25 cellular contexts compared by ENCODE assay signal in the genomic region with DNA sequence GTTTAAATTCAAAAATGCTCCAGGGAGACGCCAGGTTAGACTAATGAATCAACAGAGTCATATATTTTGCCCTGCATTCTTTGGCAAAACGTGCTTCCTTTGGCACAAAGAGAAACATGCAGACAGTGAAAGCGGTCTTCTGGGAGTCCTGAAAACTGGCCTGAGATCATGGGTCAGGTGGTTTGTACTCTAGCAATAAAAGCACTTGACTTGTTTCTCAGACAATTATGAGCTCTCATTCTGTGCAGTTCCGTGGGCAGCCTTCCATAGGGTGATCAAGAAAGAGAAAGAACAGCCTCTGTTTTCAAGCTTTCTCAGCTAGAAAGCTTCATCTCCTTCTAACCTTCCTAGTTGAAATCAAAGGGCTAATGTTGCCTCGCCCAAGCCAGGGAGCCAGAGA.
DNase-seq lines count a peak whose midpoint lies in the region; ATAC-seq and TF ChIP-seq lines count a peak whose summit lies in the region.
"Had no signal": no experiment of that assay in that cellular context is flagged by ENCODE, and none has a peak within 500 bp of the region (broad histone marks: within the 10 kb centered on the region; RNA-seq: fewer than 3 reads in every experiment).

No MANE protein-coding gene starts in this region.

- TF ChIP-seq POLR2A in breast epithelium (IDR thresholded peaks at IDR 0.05): no peak
- TF ChIP-seq POLR2A in uterus (IDR thresholded peaks at IDR 0.05): no peak

- no peak for ATAC-seq in naive thymus-derived CD8-positive, alpha-beta T cell
- ATAC-seq in CD8-positive, alpha-beta T cell: no peak
- ATAC-seq: K562; natural killer cell; Panc1; stimulated activated naive CD8-positive, alpha-beta T cell treated with anti-CD3 and anti-CD28 coated beads, Interleukin-15, amount 100 ng/mL, for 72 hours had no signal

- DNase-seq in breast epithelium (ENCODE audit: low spot score in 2 of 2): no peak
- DNase-seq in MCF 10A (ENCODE audit: unreplicated experiment): no peak
- DNase-seq in chondrocyte (ENCODE audit: low spot score): no peak
- DNase-seq in neural progenitor cell (ENCODE audit: low spot score): no peak
- peak; percentile 22 to 47 for DNase-seq in uterus
- no peak for DNase-seq in naive thymus-derived CD8-positive, alpha-beta T cell
- no peak for DNase-seq in CD8-positive, alpha-beta T cell
- no peak for DNase-seq in MM.1S
- DNase-seq: activated CD4-positive, alpha-beta T cell treated with anti-CD3 and anti-CD28 coated beads, Interleukin-2, amount 50 U/mL, for 4 hours; activated gamma-delta T cell; BE2C; Caco-2; dorsolateral prefrontal cortex; erythroblast; kidney; natural killer cell; NCI-H82; stimulated activated CD4-positive, alpha-beta T cell treated with anti-CD3 and anti-CD28 coated beads, Interleukin-4, amount 100 ng/mL, for 24 hours; stimulated activated naive CD8-positive, alpha-beta T cell treated with anti-CD3 and anti-CD28 coated beads, Interleukin-15, amount 100 ng/mL, for 72 hours; WERI-Rb-1 had no signal

- H3K4me2 ChIP-seq in neural progenitor cell (no peak overlapping the region), MM.1S (ENCODE audit: low read depth, low read length) (no peak overlapping the region)

- no peaks in the 10 kb centered on the region for H3K4me1 Mint-ChIP-seq in MCF 10A (ENCODE audit: insufficient read depth, unreplicated experiment)
- H3K4me1 Mint-ChIP-seq in chondrocyte (ENCODE audit: low read depth): peaks cover 16% of the 10 kb centered on the region
- H3K4me1 Mint-ChIP-seq in neural progenitor cell: no peaks in the 10 kb centered on the region
- peaks cover 0 to 2% (median 0%) of the 10 kb centered on the region in 4 donors for H3K4me1 Mint-ChIP-seq in naive thymus-derived CD8-positive, alpha-beta T cell
- no peaks in the 10 kb centered on the region for H3K4me1 Mint-ChIP-seq in CD8-positive, alpha-beta T cell (ENCODE audit: low read depth)
- H3K4me1 Mint-ChIP-seq: memory B cell; natural killer cell; stimulated activated naive CD8-positive, alpha-beta T cell treated with anti-CD3 and anti-CD28 coated beads, Interleukin-15, amount 100 ng/mL, for 72 hours had no signal

- H3K36me3 Mint-ChIP-seq in MCF 10A (ENCODE audit: insufficient read depth, unreplicated experiment): peaks cover 54% of the 10 kb centered on the region
- H3K36me3 Mint-ChIP-seq in chondrocyte (ENCODE audit: low read depth): peaks cover 3% of the 10 kb centered on the region
- no peaks in the 10 kb centered on the region for H3K36me3 Mint-ChIP-seq in neural progenitor cell
- peaks cover 0 to 2% (median 0%) of the 10 kb centered on the region in 3 donors for H3K36me3 Mint-ChIP-seq in naive thymus-derived CD8-positive, alpha-beta T cell
- no peaks in the 10 kb centered on the region for H3K36me3 Mint-ChIP-seq in CD8-positive, alpha-beta T cell
- H3K36me3 Mint-ChIP-seq: memory B cell, natural killer cell had no signal

- H3K4me1 ChIP-seq in breast epithelium (peaks cover 0 to 4% of the 10 kb centered on the region in 2 donors), neural progenitor cell (no peaks in the 10 kb centered on the region), uterus (peaks cover 0 to 4% of the 10 kb centered on the region in 2 donors), MM.1S (ENCODE audit: low read length) (no peaks in the 10 kb centered on the region)
- no peaks in the 10 kb centered on the region for H3K4me1 ChIP-seq in CD8-positive, alpha-beta T cell (ENCODE audit: insufficient read depth, low read length)
- H3K4me1 ChIP-seq: BE2C, Caco-2 had no signal

- POLR2A ChIA-PET in MCF 10A (lab: Yijun Ruan, JAX): interaction anchor here (1.3 kb wide), 1 partner anchor 9 kb away, joined by 3 read pairs; no protein-coding TSS in a partner anchor
- POLR2A ChIA-PET in naive thymus-derived CD8-positive, alpha-beta T cell (lab: Charles Lee): no interaction called here
- POLR2A ChIA-PET in CD8-positive, alpha-beta T cell (lab: Charles Lee): no interaction called here

- H3K9me2 ChIP-seq in MM.1S (replicated peaks; ENCODE audit: insufficient read depth, low read length): no peaks in the 10 kb centered on the region

- TF ChIP-seq CTCF in breast epithelium (IDR thresholded peaks at IDR 0.05): no peak
- TF ChIP-seq CTCF in MCF 10A (IDR thresholded peaks at IDR 0.05; ENCODE audit: unreplicated experiment): no peak
- no peak for TF ChIP-seq CTCF in chondrocyte (IDR thresholded peaks at IDR 0.05)
- no peak for TF ChIP-seq CTCF in neural progenitor cell (IDR thresholded peaks at IDR 0.05)
- TF ChIP-seq CTCF in uterus (IDR thresholded peaks at IDR 0.05): no peak
- TF ChIP-seq CTCF in CD8-positive, alpha-beta T cell (IDR thresholded peaks at IDR 0.05): no peak
- no peak for TF ChIP-seq CTCF in MM.1S (IDR thresholded peaks at IDR 0.05; ENCODE audit: low read length)

- H3K9me3 ChIP-seq in breast epithelium (no peaks in the 10 kb centered on the region), neural progenitor cell (ENCODE audit: low read depth) (no peaks in the 10 kb centered on the region), uterus (no peaks in the 10 kb centered on the region), MM.1S (replicated peaks; ENCODE audit: insufficient read depth, low read length) (no peaks in the 10 kb centered on the region)
- H3K9me3 ChIP-seq in CD8-positive, alpha-beta T cell (ENCODE audit: low read length): no peaks in the 10 kb centered on the region
- H3K9me3 ChIP-seq: BE2C, Caco-2 had no signal

- no peak overlapping the region for H3K9ac ChIP-seq in neural progenitor cell
- H3K9ac ChIP-seq in MM.1S (ENCODE audit: low read length): no peak overlapping the region

- CTCF ChIA-PET in MCF 10A (lab: Yijun Ruan, JAX): interaction anchor here (0.5 to 2.3 kb wide), 6 partner anchors 10 to 445 kb away, joined by 3 to 10 read pairs (median 3); no protein-coding TSS in a partner anchor
- CTCF ChIA-PET in CD8-positive, alpha-beta T cell (lab: Charles Lee): no interaction called here

- H3K36me3 ChIP-seq in breast epithelium: no peaks in the 10 kb centered on the region
- H3K36me3 ChIP-seq in neural progenitor cell: no peaks in the 10 kb centered on the region
- no peaks in the 10 kb centered on the region for H3K36me3 ChIP-seq in uterus
- no peaks in the 10 kb centered on the region for H3K36me3 ChIP-seq in CD8-positive, alpha-beta T cell (ENCODE audit: insufficient read depth, low read length)
- no peaks in the 10 kb centered on the region for H3K36me3 ChIP-seq in MM.1S (replicated peaks; ENCODE audit: insufficient read depth, low read length)
- H3K36me3 ChIP-seq: BE2C, WERI-Rb-1 had no signal

- BruUV-seq in MCF 10A (replicated peaks; lab: Mats Ljungman, UMichigan): no TSS peak

- peak overlapping the region; percentile 48 to 55 for H3K27ac ChIP-seq in breast epithelium
- no peak overlapping the region for H3K27ac ChIP-seq in neural progenitor cell
- H3K27ac ChIP-seq in uterus: peak overlapping the region; percentile 40 to 64
- H3K27ac ChIP-seq in CD8-positive, alpha-beta T cell (ENCODE audit: low read depth, low read length): no peak overlapping the region
- no peak overlapping the region for H3K27ac ChIP-seq in MM.1S (ENCODE audit: low read length)
- H3K27ac ChIP-seq: dorsolateral prefrontal cortex, SK-N-MC, WERI-Rb-1 had no signal

- H3K9me3 Mint-ChIP-seq in MCF 10A (ENCODE audit: unreplicated experiment) (no peaks in the 10 kb centered on the region), chondrocyte (ENCODE audit: low read depth) (no peaks in the 10 kb centered on the region), neural progenitor cell (no peaks in the 10 kb centered on the region)
- H3K9me3 Mint-ChIP-seq in naive thymus-derived CD8-positive, alpha-beta T cell: no peaks in the 10 kb centered on the region
- no peaks in the 10 kb centered on the region for H3K9me3 Mint-ChIP-seq in CD8-positive, alpha-beta T cell
- H3K9me3 Mint-ChIP-seq: memory B cell; natural killer cell; stimulated activated naive CD8-positive, alpha-beta T cell treated with anti-CD3 and anti-CD28 coated beads, Interleukin-15, amount 100 ng/mL, for 72 hours had no signal

- H2AFZ ChIP-seq in neural progenitor cell (replicated peaks): peak overlapping the region; percentile 79
- no peak overlapping the region for H2AFZ ChIP-seq in MM.1S (ENCODE audit: low read length)

- no peaks in the 10 kb centered on the region for H3K27me3 Mint-ChIP-seq in MCF 10A (ENCODE audit: insufficient read depth, unreplicated experiment)
- peaks cover 3% of the 10 kb centered on the region for H3K27me3 Mint-ChIP-seq in chondrocyte (ENCODE audit: low read depth)
- no peaks in the 10 kb centered on the region for H3K27me3 Mint-ChIP-seq in neural progenitor cell (ENCODE audit: insufficient read depth, low read depth)
- H3K27me3 Mint-ChIP-seq in naive thymus-derived CD8-positive, alpha-beta T cell: peaks cover 0 to 3% (median 0%) of the 10 kb centered on the region in 5 donors
- no peaks in the 10 kb centered on the region for H3K27me3 Mint-ChIP-seq in CD8-positive, alpha-beta T cell (ENCODE audit: low read depth)
- H3K27me3 Mint-ChIP-seq: memory B cell; progenitor cell of endocrine pancreas; stimulated activated naive CD8-positive, alpha-beta T cell treated with anti-CD3 and anti-CD28 coated beads, Interleukin-15, amount 100 ng/mL, for 72 hours had no signal

- no peak overlapping the region for H3K27ac Mint-ChIP-seq in MCF 10A (ENCODE audit: low read depth, unreplicated experiment)
- H3K27ac Mint-ChIP-seq in chondrocyte (ENCODE audit: unreplicated experiment): peak overlapping the region; percentile 67
- no peak overlapping the region for H3K27ac Mint-ChIP-seq in neural progenitor cell
- no peak overlapping the region for H3K27ac Mint-ChIP-seq in naive thymus-derived CD8-positive, alpha-beta T cell
- H3K27ac Mint-ChIP-seq in CD8-positive, alpha-beta T cell: no peak overlapping the region
- H3K27ac Mint-ChIP-seq: memory B cell; natural killer cell; progenitor cell of endocrine pancreas; stimulated activated naive CD8-positive, alpha-beta T cell treated with anti-CD3 and anti-CD28 coated beads, Interleukin-15, amount 100 ng/mL, for 72 hours had no signal

- H3K4me3 ChIP-seq in breast epithelium (peak overlapping the region in 1 of 3 donors; percentile 11), neural progenitor cell (no peak overlapping the region), uterus (no peak overlapping the region), MM.1S (ENCODE audit: low read length) (no peak overlapping the region)
- no peak overlapping the region for H3K4me3 ChIP-seq in CD8-positive, alpha-beta T cell (ENCODE audit: low read depth, low read length)
- H3K4me3 ChIP-seq: dorsolateral prefrontal cortex, K562, SK-N-MC had no signal

- intact Hi-C loops in breast epithelium (cut with DNase I; ENCODE audit: low total_unique reads): no loop called here
- intact Hi-C loops in MCF 10A (cut with micrococcal nuclease): no loop called here
- intact Hi-C loops in uterus (cut with DNase I; ENCODE audit: low total_unique reads): no loop called here
- intact Hi-C loops in CD8-positive, alpha-beta T cell (cut with DNase I, micrococcal nuclease): loop anchor here in 1 of 2 experiments (2.0 kb wide), 1 partner anchor 16 kb away; no protein-coding TSS in a partner anchor

- H3K4me3 Mint-ChIP-seq in MCF 10A (ENCODE audit: unreplicated experiment) (no peak overlapping the region), chondrocyte (ENCODE audit: unreplicated experiment) (peak overlapping the region; percentile 29), neural progenitor cell (no peak overlapping the region)
- H3K4me3 Mint-ChIP-seq in naive thymus-derived CD8-positive, alpha-beta T cell: no peak overlapping the region
- no peak overlapping the region for H3K4me3 Mint-ChIP-seq in CD8-positive, alpha-beta T cell
- H3K4me3 Mint-ChIP-seq: memory B cell; natural killer cell; stimulated activated naive CD8-positive, alpha-beta T cell treated with anti-CD3 and anti-CD28 coated beads, Interleukin-15, amount 100 ng/mL, for 72 hours had no signal

- no peaks in the 10 kb centered on the region for H3F3A ChIP-seq in neural progenitor cell (ENCODE audit: low read depth)
- H3F3A ChIP-seq in MM.1S (ENCODE audit: insufficient read depth, low read length): no peaks in the 10 kb centered on the region

- H3K27me3 ChIP-seq in breast epithelium (no peaks in the 10 kb centered on the region), neural progenitor cell (peaks cover 2% of the 10 kb centered on the region), uterus (no peaks in the 10 kb centered on the region), MM.1S (replicated peaks; ENCODE audit: insufficient read depth, low read length) (no peaks in the 10 kb centered on the region)
- no peaks in the 10 kb centered on the region for H3K27me3 ChIP-seq in CD8-positive, alpha-beta T cell (ENCODE audit: insufficient read depth, low read length)
- H3K27me3 ChIP-seq: BE2C had no signal

- H4K20me1 ChIP-seq in neural progenitor cell (ENCODE audit: low read depth) (no peaks in the 10 kb centered on the region), MM.1S (ENCODE audit: insufficient read depth, low read length) (no peaks in the 10 kb centered on the region; the same call in 1 of the 2 replicates)

- no peaks in the 10 kb centered on the region for H3K79me2 ChIP-seq in neural progenitor cell (ENCODE audit: low read depth)
- H3K79me2 ChIP-seq in MM.1S (ENCODE audit: low read length): no peaks in the 10 kb centered on the region

Comparison
In these comparisons a context has a peak if more than half of its experiments do, and no peak if none do; other contexts are left out.
1. DNase-seq: peak in uterus (2 of 2); none in breast epithelium (0 of 2), MCF 10A (single experiment), chondrocyte (single experiment), neural progenitor cell (single experiment), naive thymus-derived CD8-positive, alpha-beta T cell (0 of 10), CD8-positive, alpha-beta T cell (0 of 7) and MM.1S (single experiment).
2. H3K27ac ChIP-seq: peak in breast epithelium (2 of 2) and uterus (2 of 2); none in neural progenitor cell (single experiment), CD8-positive, alpha-beta T cell (single experiment) and MM.1S (single experiment).